Comparison of ENCODE assay signal across 29 cellular contexts in the genomic region with DNA sequence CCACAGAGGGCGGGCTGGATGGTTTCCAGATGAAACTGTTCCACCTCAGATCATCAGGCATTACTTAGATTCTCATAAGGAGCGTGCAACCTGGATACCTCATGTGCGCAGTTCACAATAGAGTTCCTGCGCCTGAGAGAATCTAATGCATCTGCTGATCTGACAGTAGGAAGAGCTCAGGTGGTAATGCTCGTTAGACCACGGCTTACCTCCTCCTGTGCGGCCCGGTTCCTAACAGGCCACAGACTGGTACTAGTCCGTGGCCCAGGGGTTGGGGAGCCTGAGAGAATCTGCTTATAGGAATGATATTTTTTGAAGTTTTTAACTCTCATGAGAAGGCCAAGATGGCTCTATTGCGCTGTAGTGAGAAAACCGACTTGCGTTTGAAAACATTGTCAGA. TPM values are rescaled to one million over a fixed set of nuclear protein-coding genes. Genes with fewer than 3 reads are reported as not detected.
DNase-seq lines count a peak whose midpoint lies in the region; ATAC-seq and TF ChIP-seq lines count a peak whose summit lies in the region.
"Had no signal": no experiment of that assay in that cellular context is flagged by ENCODE, and none has a peak within 500 bp of the region (broad histone marks: within the 10 kb centered on the region; RNA-seq: fewer than 3 reads in every experiment).

No MANE protein-coding gene starts in this region.

- H3K79me2 ChIP-seq in GM23248 (ENCODE audit: insufficient read depth) = peaks cover 96% of the 10 kb centered on the region

- no peaks in the 10 kb centered on the region for H3F3A ChIP-seq in GM23248 (ENCODE audit: insufficient read depth)

- peaks cover 5% of the 10 kb centered on the region; the same call in 1 of the 2 replicates for H3K36me3 ChIP-seq in GM23248 (ENCODE audit: low read depth)

- H3K4me3 Mint-ChIP-seq in activated CD4-positive, alpha-beta memory T cell treated with anti-CD3 and anti-CD28 coated beads, Interleukin-2, amount 10 ng/mL, durations not matched to agents 7 days and 5 days = no peak overlapping the region
- H3K4me3 Mint-ChIP-seq in activated CD4-positive, alpha-beta memory T cell treated with anti-CD3 and anti-CD28 coated beads for 36 hours = no peak overlapping the region
- no peak overlapping the region for H3K4me3 Mint-ChIP-seq in chondrocyte (ENCODE audit: unreplicated experiment)
- no peak overlapping the region for H3K4me3 Mint-ChIP-seq in osteocyte (ENCODE audit: unreplicated experiment)
- H3K4me3 Mint-ChIP-seq: CD4-positive, alpha-beta memory T cell; GM23338; H9 had no signal

- no peaks in the 10 kb centered on the region for H3K9me3 Mint-ChIP-seq in activated CD4-positive, alpha-beta memory T cell treated with anti-CD3 and anti-CD28 coated beads, Interleukin-2, amount 10 ng/mL, durations not matched to agents 7 days and 5 days
- no peaks in the 10 kb centered on the region for H3K9me3 Mint-ChIP-seq in activated CD4-positive, alpha-beta memory T cell treated with anti-CD3 and anti-CD28 coated beads for 36 hours
- H3K9me3 Mint-ChIP-seq in chondrocyte (ENCODE audit: low read depth) (no peaks in the 10 kb centered on the region), osteocyte (ENCODE audit: unreplicated experiment) (no peaks in the 10 kb centered on the region)
- H3K9me3 Mint-ChIP-seq: CD4-positive, alpha-beta memory T cell; GM23338; H9 had no signal

- H3K4me1 Mint-ChIP-seq in activated CD4-positive, alpha-beta memory T cell treated with anti-CD3 and anti-CD28 coated beads, Interleukin-2, amount 10 ng/mL, durations not matched to agents 7 days and 5 days = peaks cover 53% of the 10 kb centered on the region
- H3K4me1 Mint-ChIP-seq in activated CD4-positive, alpha-beta memory T cell treated with anti-CD3 and anti-CD28 coated beads for 36 hours (ENCODE audit: low read depth) = peaks cover 19% of the 10 kb centered on the region
- H3K4me1 Mint-ChIP-seq in chondrocyte (ENCODE audit: low read depth) (peaks cover 39% of the 10 kb centered on the region), osteocyte (ENCODE audit: unreplicated experiment) (peaks cover 51% of the 10 kb centered on the region)

- H3K4me3 ChIP-seq in GM23248 = no peak overlapping the region
- H3K4me3 ChIP-seq: A549; BLaER1 treated with 17β-estradiol and CSF1 and Interleukin-3, amounts not matched to agents 10 nM and 100 nM; GM23338; K562; MG63 had no signal

- intact Hi-C loops in activated CD4-positive, alpha-beta memory T cell treated with anti-CD3 and anti-CD28 coated beads for 36 hours (cut with micrococcal nuclease) = no loop called here

- no peaks in the 10 kb centered on the region for H4K20me1 ChIP-seq in GM23248 (ENCODE audit: insufficient read depth)

- no peak overlapping the region for H3K9ac ChIP-seq in GM23248
- H3K9ac ChIP-seq: BLaER1 treated with 17β-estradiol and CSF1 and Interleukin-3, amounts not matched to agents 10 nM and 100 nM; SK-N-SH had no signal

- H3K27ac ChIP-seq in GM23248 = no peak overlapping the region
- H3K27ac ChIP-seq: A549; BLaER1 treated with 17β-estradiol and CSF1 and Interleukin-3, amounts not matched to agents 10 nM and 100 nM had no signal

- in situ Hi-C loops in GM23248 (cut with MboI) = loop anchor here (25.0 kb wide), 1 partner anchor 254 kb away; no protein-coding TSS in a partner anchor

- 93 to 95% methylated on average over 12 of the region's 12 CpGs for WGBS in GM23248 (ENCODE audit: low coverage in 1 of 2, low lambda C conversion rate in 2 of 2, missing lambda C conversion rate in 2 of 2), 2 experiments

- no peaks in the 10 kb centered on the region for H3K27me3 Mint-ChIP-seq in activated CD4-positive, alpha-beta memory T cell treated with anti-CD3 and anti-CD28 coated beads, Interleukin-2, amount 10 ng/mL, durations not matched to agents 7 days and 5 days
- H3K27me3 Mint-ChIP-seq in activated CD4-positive, alpha-beta memory T cell treated with anti-CD3 and anti-CD28 coated beads for 36 hours = no peaks in the 10 kb centered on the region
- H3K27me3 Mint-ChIP-seq in chondrocyte (ENCODE audit: low read depth) (no peaks in the 10 kb centered on the region), osteocyte (ENCODE audit: unreplicated experiment) (no peaks in the 10 kb centered on the region)
- H3K27me3 Mint-ChIP-seq: CD4-positive, alpha-beta memory T cell had no signal

- no peak for DNase-seq in activated CD4-positive, alpha-beta memory T cell treated with anti-CD3 and anti-CD28 coated beads, Interleukin-2, amount 10 ng/mL, durations not matched to agents 7 days and 5 days
- DNase-seq in activated CD4-positive, alpha-beta memory T cell treated with anti-CD3 and anti-CD28 coated beads for 36 hours = no peak
- DNase-seq in GM23248 = no peak
- no peak for DNase-seq in chondrocyte (ENCODE audit: low spot score)
- no peak for DNase-seq in osteocyte (ENCODE audit: extremely low spot score, unreplicated experiment)
- DNase-seq in NCI-H2227 (lab: John Stamatoyannopoulos, UW; ENCODE audit: unreplicated experiment) = no peak
- no peak for DNase-seq in germinal center (ENCODE audit: low spot score)
- DNase-seq: AML-193; Caco-2; CD4-positive, alpha-beta memory T cell; DMS79; H9; Kasumi-1; MG63; NCI-H1105 treated with DMSO at 0.1 percent for 48 hours; NCI-H146; NCI-H1930; NCI-H2107; NCI-H446; NCI-H526; NCI-H82; NK-92 treated with Interleukin-12 subunit alpha and Interleukin-12 subunit beta, amount 100 ng/mL, for 24 hours; PC-3; SK-N-SH had no signal

- H3K4me2 ChIP-seq in GM23248 (ENCODE audit: unreplicated experiment) = no peak overlapping the region
- H3K4me2 ChIP-seq: A549; BLaER1 treated with 17β-estradiol and CSF1 and Interleukin-3, amounts not matched to agents 10 nM and 100 nM; GM23338; SK-N-SH had no signal

- ATAC-seq in GM21576 (IDR thresholded peaks at IDR 0.05; ENCODE audit: unreplicated experiment) = no peak

- no peaks in the 10 kb centered on the region for H3K27me3 ChIP-seq in GM23248 (replicated peaks; ENCODE audit: insufficient read depth)
- H3K27me3 ChIP-seq: BLaER1 treated with 17β-estradiol and CSF1 and Interleukin-3, amounts not matched to agents 10 nM and 100 nM; MG63 had no signal

- H3K9me3 ChIP-seq in GM23248 (ENCODE audit: low read depth) = no peaks in the 10 kb centered on the region
- H3K9me3 ChIP-seq: A549; BLaER1 treated with 17β-estradiol and CSF1 and Interleukin-3, amounts not matched to agents 10 nM and 100 nM; Caco-2; MG63; SK-N-SH had no signal

- peaks cover 75% of the 10 kb centered on the region for H3K36me3 Mint-ChIP-seq in activated CD4-positive, alpha-beta memory T cell treated with anti-CD3 and anti-CD28 coated beads, Interleukin-2, amount 10 ng/mL, durations not matched to agents 7 days and 5 days (ENCODE audit: low read depth)
- peaks cover 50% of the 10 kb centered on the region for H3K36me3 Mint-ChIP-seq in activated CD4-positive, alpha-beta memory T cell treated with anti-CD3 and anti-CD28 coated beads for 36 hours
- H3K36me3 Mint-ChIP-seq in chondrocyte (ENCODE audit: low read depth) = no peaks in the 10 kb centered on the region
- H3K36me3 Mint-ChIP-seq in osteocyte (ENCODE audit: unreplicated experiment) = no peaks in the 10 kb centered on the region
- H3K36me3 Mint-ChIP-seq: CD4-positive, alpha-beta memory T cell had no signal

- peak overlapping the region; percentile 95 for H2AFZ ChIP-seq in GM23248
- H2AFZ ChIP-seq: GM23338 had no signal

- H3K4me1 ChIP-seq in GM23248 (ENCODE audit: insufficient read depth) = peaks cover 28% of the 10 kb centered on the region

- no peaks in the 10 kb centered on the region for H3K9me2 ChIP-seq in GM23248 (ENCODE audit: insufficient read depth)
- H3K9me2 ChIP-seq: SK-N-SH had no signal

- POLR2A ChIA-PET in activated CD4-positive, alpha-beta memory T cell treated with anti-CD3 and anti-CD28 coated beads, Interleukin-2, amount 10 ng/mL, durations not matched to agents 7 days and 5 days (lab: Charles Lee) = interaction anchor here (1.3 to 2.7 kb wide), 4 partner anchors 11 to 777 kb away, joined by 3 to 11 read pairs (median 7); a partner anchor contains a TSS
- POLR2A ChIA-PET in activated CD4-positive, alpha-beta memory T cell treated with anti-CD3 and anti-CD28 coated beads for 36 hours (lab: Charles Lee) = no interaction called here

- CTCF ChIA-PET in activated CD4-positive, alpha-beta memory T cell treated with anti-CD3 and anti-CD28 coated beads, Interleukin-2, amount 10 ng/mL, durations not matched to agents 7 days and 5 days (lab: Charles Lee) = interaction anchor here (0.5 to 3.4 kb wide), 12 partner anchors 9 to 779 kb away, joined by 3 to 31 read pairs (median 8); no protein-coding TSS in a partner anchor
- CTCF ChIA-PET in activated CD4-positive, alpha-beta memory T cell treated with anti-CD3 and anti-CD28 coated beads for 36 hours (lab: Charles Lee) = interaction anchor here (0.7 to 2.6 kb wide), 15 partner anchors 10 to 779 kb away, joined by 3 to 22 read pairs (median 9); a partner anchor contains a TSS

- H3K27ac Mint-ChIP-seq in activated CD4-positive, alpha-beta memory T cell treated with anti-CD3 and anti-CD28 coated beads, Interleukin-2, amount 10 ng/mL, durations not matched to agents 7 days and 5 days = peak overlapping the region; percentile 1
- H3K27ac Mint-ChIP-seq in activated CD4-positive, alpha-beta memory T cell treated with anti-CD3 and anti-CD28 coated beads for 36 hours = no peak overlapping the region
- H3K27ac Mint-ChIP-seq in chondrocyte (ENCODE audit: unreplicated experiment) (peak overlapping the region; percentile 9), osteocyte (ENCODE audit: unreplicated experiment) (peak overlapping the region; percentile 63)
- H3K27ac Mint-ChIP-seq: CD4-positive, alpha-beta memory T cell; GM23338 had no signal

- no peak for TF ChIP-seq CTCF in chondrocyte (IDR thresholded peaks at IDR 0.05)
- no peak for TF ChIP-seq CTCF in osteocyte (IDR thresholded peaks at IDR 0.05)

RNA-seq across cellular contexts. Expression of a gene that starts 5.4 kb away (rescaled TPM):
- total RNA-seq in activated CD4-positive, alpha-beta memory T cell treated with anti-CD3 and anti-CD28 coated beads, Interleukin-2, amount 10 ng/mL, durations not matched to agents 7 days and 5 days = 10 to 100 TPM; 77.7 to 82.3 TPM
- total RNA-seq in activated CD4-positive, alpha-beta memory T cell treated with anti-CD3 and anti-CD28 coated beads for 36 hours = 10 to 100 TPM; 76.7 to 79.8 TPM
- 15.6 and 18.5 TPM in 2 replicates for total RNA-seq in GM23248 (2014; rRNA removed; shearing (Covaris generic))
- 13.1 and 14.0 TPM in 2 replicates for polyA plus RNA-seq in GM23248 (2016; fragmentation: Nextera tagmentation; extraction: Ambion mirVana)
- 6.4 to 9.1 TPM (median 6.5 TPM) in 3 replicates for total RNA-seq in chondrocyte
- 6.9 and 9.6 TPM in 2 replicates for total RNA-seq in osteocyte

RNA-seq across cellular contexts. Expression of a gene that starts 5.6 kb away (rescaled TPM):
- total RNA-seq in activated CD4-positive, alpha-beta memory T cell treated with anti-CD3 and anti-CD28 coated beads, Interleukin-2, amount 10 ng/mL, durations not matched to agents 7 days and 5 days = 10 to 100 TPM; 41.7 to 42.0 TPM
- total RNA-seq in activated CD4-positive, alpha-beta memory T cell treated with anti-CD3 and anti-CD28 coated beads for 36 hours = 10 to 100 TPM; 33.9 to 34.1 TPM
- 22.1 and 24.4 TPM in 2 replicates for total RNA-seq in GM23248 (2014; rRNA removed; shearing (Covaris generic))
- 11.2 and 11.8 TPM in 2 replicates for polyA plus RNA-seq in GM23248 (2016; fragmentation: Nextera tagmentation; extraction: Ambion mirVana)
- total RNA-seq in chondrocyte (21.7 to 30.8 TPM (median 24.5 TPM) in 3 replicates), osteocyte (50.1 and 53.0 TPM in 2 replicates)

RNA-seq across cellular contexts. Expression of a gene that starts 34.7 kb away (rescaled TPM):
- not detected for total RNA-seq in activated CD4-positive, alpha-beta memory T cell treated with anti-CD3 and anti-CD28 coated beads, Interleukin-2, amount 10 ng/mL, durations not matched to agents 7 days and 5 days
- not detected for total RNA-seq in activated CD4-positive, alpha-beta memory T cell treated with anti-CD3 and anti-CD28 coated beads for 36 hours
- total RNA-seq in GM23248 (2014; rRNA removed; shearing (Covaris generic)) = not detected in 2 replicates
- 0.04 and 0.06 TPM in 2 replicates for polyA plus RNA-seq in GM23248 (2016; fragmentation: Nextera tagmentation; extraction: Ambion mirVana)
- total RNA-seq in chondrocyte = 0.02 TPM in 1 of 3 replicates, not detected in the others
- total RNA-seq in osteocyte = not detected in 2 replicates
- total RNA-seq: Caco-2; CD4-positive, alpha-beta memory T cell; K562 had no signal
- polyA plus RNA-seq: A549; CD4-positive, alpha-beta memory T cell; K562; SK-N-SH had no signal
